Comparison of ENCODE assay signal across 8 cellular contexts in genomic region chr5:75716715-75717081, GRCh38.
A peak's percentile ranks its signal among the peaks of the same experiment; 100 is the strongest.
DNase-seq lines count a peak whose midpoint lies in the region; ATAC-seq and TF ChIP-seq lines count a peak whose summit lies in the region.

No MANE protein-coding gene starts in this region.

- ATAC-seq in GM18498 (IDR thresholded peaks at IDR 0.05; ENCODE audit: unreplicated experiment) (peak; percentile 18), GM21786 (IDR thresholded peaks at IDR 0.05; ENCODE audit: unreplicated experiment) (peak; percentile 3)

- peaks cover 53% of the 10 kb centered on the region for H3K79me2 ChIP-seq in MM.1S (ENCODE audit: low read length)

- H2AFZ ChIP-seq in MM.1S (ENCODE audit: low read length) = peak overlapping the region; percentile 66

- H3K36me3 Mint-ChIP-seq in nephron progenitor cell (ENCODE audit: low read depth) = peaks cover 12% of the 10 kb centered on the region

- H3K4me2 ChIP-seq in MM.1S (ENCODE audit: low read depth, low read length) = peak overlapping the region; percentile 63

- 0 out of 2 replicates have a peak, but pooled peaks cover 5% of the 10 kb centered on the region for H4K20me1 ChIP-seq in MM.1S (ENCODE audit: insufficient read depth, low read length)

- DNase-seq in MM.1S (no peak), nephron progenitor cell (peak; percentile 31), NCI-H187 treated with DMSO at 0.1 percent for 48 hours (lab: John Stamatoyannopoulos, UW) (no peak), NCI-H2107 treated with DMSO at 0.1 percent for 48 hours (lab: John Stamatoyannopoulos, UW; ENCODE audit: unreplicated experiment) (no peak), epidermal melanocyte (ENCODE audit: insufficient read length, low spot score) (no peak)

- H3K9me3 ChIP-seq in MM.1S (replicated peaks; ENCODE audit: insufficient read depth, low read length) = no peaks in the 10 kb centered on the region
- H3K9me3 ChIP-seq in duodenal mucosa (ENCODE audit: control insufficient read depth in 1 of 2, low read length in 2 of 2) = no peaks in the 10 kb centered on the region

- H3K4me3 ChIP-seq in MM.1S (ENCODE audit: low read length) (peak overlapping the region; percentile 88), duodenal mucosa (ENCODE audit: low read depth in 1 of 2, low read length in 2 of 2) (peak overlapping the region; percentile 99 to 100)

- peak overlapping the region; percentile 86 for H3K9ac ChIP-seq in MM.1S (ENCODE audit: low read length)
- peak overlapping the region; percentile 71 to 94 for H3K9ac ChIP-seq in duodenal mucosa (ENCODE audit: low read depth in 1 of 2, low read length in 2 of 2)

- H3K27me3 ChIP-seq in MM.1S (replicated peaks; ENCODE audit: insufficient read depth, low read length) (no peaks in the 10 kb centered on the region), duodenal mucosa (ENCODE audit: control insufficient read depth in 1 of 2, insufficient read depth in 2 of 2, low read length in 2 of 2) (no peaks in the 10 kb centered on the region)

- peaks cover 3% of the 10 kb centered on the region for H3K9me3 Mint-ChIP-seq in nephron progenitor cell

- peak overlapping the region; percentile 93 for H3K27ac ChIP-seq in MM.1S (ENCODE audit: low read length)
- H3K27ac ChIP-seq in duodenal mucosa (ENCODE audit: low read depth, low read length) = no peak overlapping the region

- peaks cover 22% of the 10 kb centered on the region for H3K4me1 Mint-ChIP-seq in nephron progenitor cell

- H3K4me3 Mint-ChIP-seq in nephron progenitor cell = peak overlapping the region; percentile 99

- peaks cover 12% of the 10 kb centered on the region for H3K27me3 Mint-ChIP-seq in nephron progenitor cell (ENCODE audit: low read depth, poor library complexity)

- TF ChIP-seq CTCF in MM.1S (IDR thresholded peaks at IDR 0.05; ENCODE audit: low read length) (no peak), nephron progenitor cell (IDR thresholded peaks at IDR 0.05) (no peak)

- peaks cover 6% of the 10 kb centered on the region; the same call in 1 of the 2 replicates for H3F3A ChIP-seq in MM.1S (ENCODE audit: insufficient read depth, low read length)

- 0 out of 2 replicates have a peak, but pooled peaks cover 6% of the 10 kb centered on the region for H3K4me1 ChIP-seq in MM.1S (ENCODE audit: low read length)
- peaks cover 10 to 15% of the 10 kb centered on the region in 2 donors for H3K4me1 ChIP-seq in duodenal mucosa (ENCODE audit: control insufficient read depth in 1 of 2, insufficient read depth in 2 of 2, low read length in 2 of 2)

- no peaks in the 10 kb centered on the region; the same call in 1 of the 2 replicates for H3K36me3 ChIP-seq in MM.1S (replicated peaks; ENCODE audit: insufficient read depth, low read length)
- H3K36me3 ChIP-seq in duodenal mucosa (ENCODE audit: control insufficient read depth in 1 of 2, insufficient read depth in 2 of 2, low read length in 2 of 2) = peaks cover 0 to 5% of the 10 kb centered on the region in 2 donors

- no peaks in the 10 kb centered on the region for H3K9me2 ChIP-seq in MM.1S (replicated peaks; ENCODE audit: insufficient read depth, low read length)

- peak overlapping the region; percentile 99 for H3K27ac Mint-ChIP-seq in nephron progenitor cell
